In the genomic region with DNA sequence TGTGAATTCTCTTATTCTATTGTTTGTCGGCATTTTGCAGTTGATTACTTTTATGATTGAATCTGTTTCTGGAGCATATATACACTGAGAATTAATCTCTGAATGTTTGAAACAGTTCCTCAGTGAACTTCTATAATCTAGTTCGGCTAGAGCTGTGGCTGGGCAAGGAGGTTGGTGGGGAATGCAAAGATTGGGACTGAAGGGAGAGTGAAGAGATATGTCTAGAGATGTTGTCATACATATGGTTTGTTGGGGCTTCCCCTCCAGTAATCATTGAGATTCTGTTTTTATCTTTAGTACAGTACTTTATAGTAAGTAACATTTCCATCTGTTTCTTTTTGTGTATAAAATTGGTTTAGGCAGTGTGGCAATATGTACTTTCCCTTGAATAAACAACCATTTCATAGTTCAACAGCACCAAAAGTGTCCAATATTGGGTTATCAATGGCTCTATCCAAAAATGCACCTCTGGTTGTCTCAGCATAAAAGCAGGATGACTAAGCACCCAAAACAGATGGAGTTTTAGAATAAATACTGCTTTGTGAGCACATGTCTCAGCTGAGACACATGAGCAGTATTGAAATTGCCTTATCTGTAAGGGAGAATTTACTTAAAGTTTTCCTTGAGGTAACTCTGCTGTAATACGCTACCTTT, we compare ENCODE assay signal across 1 cellular context.
TF ChIP-seq lines count a peak whose summit lies in the region.

No MANE protein-coding gene starts in this region.

TF ChIP-seq in K562, 482 proteins besides CTCF, POLR2A, EP300 and RAD21 (continued from another document):
- TF ChIP-seq, protein P1, sequence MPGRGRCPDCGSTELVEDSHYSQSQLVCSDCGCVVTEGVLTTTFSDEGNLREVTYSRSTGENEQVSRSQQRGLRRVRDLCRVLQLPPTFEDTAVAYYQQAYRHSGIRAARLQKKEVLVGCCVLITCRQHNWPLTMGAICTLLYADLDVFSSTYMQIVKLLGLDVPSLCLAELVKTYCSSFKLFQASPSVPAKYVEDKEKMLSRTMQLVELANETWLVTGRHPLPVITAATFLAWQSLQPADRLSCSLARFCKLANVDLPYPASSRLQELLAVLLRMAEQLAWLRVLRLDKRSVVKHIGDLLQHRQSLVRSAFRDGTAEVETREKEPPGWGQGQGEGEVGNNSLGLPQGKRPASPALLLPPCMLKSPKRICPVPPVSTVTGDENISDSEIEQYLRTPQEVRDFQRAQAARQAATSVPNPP (IDR thresholded peaks at IDR 0.05; ENCODE audit: borderline replicate concordance, insufficient read depth, insufficient read length): no peak
- TF ChIP-seq BDP1 (IDR thresholded peaks at IDR 0.05; ENCODE audit: insufficient read depth, insufficient read length) (no peak), RBM34 (IDR thresholded peaks at IDR 0.05; ENCODE audit: borderline replicate concordance, insufficient read depth, low read length) (no peak)
- TF ChIP-seq, protein P2, sequence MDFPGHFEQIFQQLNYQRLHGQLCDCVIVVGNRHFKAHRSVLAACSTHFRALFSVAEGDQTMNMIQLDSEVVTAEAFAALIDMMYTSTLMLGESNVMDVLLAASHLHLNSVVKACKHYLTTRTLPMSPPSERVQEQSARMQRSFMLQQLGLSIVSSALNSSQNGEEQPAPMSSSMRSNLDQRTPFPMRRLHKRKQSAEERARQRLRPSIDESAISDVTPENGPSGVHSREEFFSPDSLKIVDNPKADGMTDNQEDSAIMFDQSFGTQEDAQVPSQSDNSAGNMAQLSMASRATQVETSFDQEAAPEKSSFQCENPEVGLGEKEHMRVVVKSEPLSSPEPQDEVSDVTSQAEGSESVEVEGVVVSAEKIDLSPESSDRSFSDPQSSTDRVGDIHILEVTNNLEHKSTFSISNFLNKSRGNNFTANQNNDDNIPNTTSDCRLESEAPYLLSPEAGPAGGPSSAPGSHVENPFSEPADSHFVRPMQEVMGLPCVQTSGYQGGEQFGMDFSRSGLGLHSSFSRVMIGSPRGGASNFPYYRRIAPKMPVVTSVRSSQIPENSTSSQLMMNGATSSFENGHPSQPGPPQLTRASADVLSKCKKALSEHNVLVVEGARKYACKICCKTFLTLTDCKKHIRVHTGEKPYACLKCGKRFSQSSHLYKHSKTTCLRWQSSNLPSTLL (IDR thresholded peaks at IDR 0.05): no peak
- TF ChIP-seq, protein P3, sequence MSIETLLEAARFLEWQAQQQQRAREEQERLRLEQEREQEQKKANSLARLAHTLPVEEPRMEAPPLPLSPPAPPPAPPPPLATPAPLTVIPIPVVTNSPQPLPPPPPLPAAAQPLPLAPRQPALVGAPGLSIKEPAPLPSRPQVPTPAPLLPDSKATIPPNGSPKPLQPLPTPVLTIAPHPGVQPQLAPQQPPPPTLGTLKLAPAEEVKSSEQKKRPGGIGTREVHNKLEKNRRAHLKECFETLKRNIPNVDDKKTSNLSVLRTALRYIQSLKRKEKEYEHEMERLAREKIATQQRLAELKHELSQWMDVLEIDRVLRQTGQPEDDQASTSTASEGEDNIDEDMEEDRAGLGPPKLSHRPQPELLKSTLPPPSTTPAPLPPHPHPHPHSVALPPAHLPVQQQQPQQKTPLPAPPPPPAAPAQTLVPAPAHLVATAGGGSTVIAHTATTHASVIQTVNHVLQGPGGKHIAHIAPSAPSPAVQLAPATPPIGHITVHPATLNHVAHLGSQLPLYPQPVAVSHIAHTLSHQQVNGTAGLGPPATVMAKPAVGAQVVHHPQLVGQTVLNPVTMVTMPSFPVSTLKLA (conservative IDR thresholded peaks at IDR 0.05): 0 out of 4 replicates have a peak, but pooled peaks of 1 of the 2 experiments have one; percentile 39
- TF ChIP-seq, protein P4, sequence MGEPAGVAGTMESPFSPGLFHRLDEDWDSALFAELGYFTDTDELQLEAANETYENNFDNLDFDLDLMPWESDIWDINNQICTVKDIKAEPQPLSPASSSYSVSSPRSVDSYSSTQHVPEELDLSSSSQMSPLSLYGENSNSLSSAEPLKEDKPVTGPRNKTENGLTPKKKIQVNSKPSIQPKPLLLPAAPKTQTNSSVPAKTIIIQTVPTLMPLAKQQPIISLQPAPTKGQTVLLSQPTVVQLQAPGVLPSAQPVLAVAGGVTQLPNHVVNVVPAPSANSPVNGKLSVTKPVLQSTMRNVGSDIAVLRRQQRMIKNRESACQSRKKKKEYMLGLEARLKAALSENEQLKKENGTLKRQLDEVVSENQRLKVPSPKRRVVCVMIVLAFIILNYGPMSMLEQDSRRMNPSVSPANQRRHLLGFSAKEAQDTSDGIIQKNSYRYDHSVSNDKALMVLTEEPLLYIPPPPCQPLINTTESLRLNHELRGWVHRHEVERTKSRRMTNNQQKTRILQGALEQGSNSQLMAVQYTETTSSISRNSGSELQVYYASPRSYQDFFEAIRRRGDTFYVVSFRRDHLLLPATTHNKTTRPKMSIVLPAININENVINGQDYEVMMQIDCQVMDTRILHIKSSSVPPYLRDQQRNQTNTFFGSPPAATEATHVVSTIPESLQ (CRISPR knock-in tag; IDR thresholded peaks at IDR 0.05): no peak
TF ChIP-seq in K562: peak in this region for 5.
